Comparison of ENCODE assay signal across 21 cellular contexts in the genomic region with DNA sequence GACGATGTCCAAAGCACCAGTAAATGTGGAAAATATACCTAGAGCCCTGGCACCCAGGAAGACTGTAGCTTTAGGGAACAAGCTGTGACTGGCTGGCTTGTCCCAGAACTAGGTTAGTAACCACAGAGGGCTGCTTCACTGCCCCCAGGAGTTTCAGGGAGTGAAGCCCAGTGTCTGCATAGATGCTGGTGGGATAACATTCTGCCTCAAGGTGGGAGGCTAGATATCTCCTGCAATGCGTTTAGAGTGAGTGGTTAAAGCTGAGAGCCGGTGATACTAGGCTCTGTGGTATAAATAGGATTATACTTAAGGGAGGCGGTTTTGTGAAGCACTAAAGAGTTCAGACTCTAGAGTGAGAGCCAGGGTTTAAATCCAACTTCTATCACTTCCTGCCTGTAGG. TPM values are rescaled to one million over a fixed set of nuclear protein-coding genes. Genes with fewer than 3 reads are reported as not detected.
"Had no signal": no experiment of that assay in that cellular context is flagged by ENCODE, and none has a peak within 500 bp of the region (broad histone marks: within the 10 kb centered on the region; RNA-seq: fewer than 3 reads in every experiment).

No MANE protein-coding gene starts in this region.

- H3K4me3 ChIP-seq: cardiac muscle cell, dorsolateral prefrontal cortex, esophagus muscularis mucosa, lower lobe of right lung, mucosa of descending colon, thyroid gland had no signal

- H3K9me3 ChIP-seq: esophagus muscularis mucosa, lower lobe of right lung, mucosa of descending colon, neutrophil, thyroid gland had no signal

- H3K79me2 ChIP-seq: parathyroid adenoma had no signal

- ATAC-seq: left cardiac atrium; lower lobe of right lung; mucosa of descending colon; naive thymus-derived CD4-positive, alpha-beta T cell; stimulated activated naive B cell treated with anti-CD40 and anti-IgM and Interleukin-4, amounts not matched to agents 10 μg/mL and 1 μg/mL and 100 μg/mL, for 72 hours; T-cell had no signal

- H2AFZ ChIP-seq: parathyroid adenoma had no signal

- H3K27ac ChIP-seq: cardiac muscle cell, dorsolateral prefrontal cortex, esophagus muscularis mucosa, lower lobe of right lung, neutrophil, parathyroid adenoma, thyroid gland had no signal

- H3K27me3 ChIP-seq: cardiac muscle cell, esophagus muscularis mucosa, neutrophil, thyroid gland had no signal

- H3K36me3 ChIP-seq: cardiac muscle cell, esophagus muscularis mucosa, lower lobe of right lung, neutrophil, thyroid gland had no signal

- DNase-seq: activated CD4-positive, alpha-beta memory T cell treated with anti-CD3 and anti-CD28 coated beads, Interleukin-2, amount 10 ng/mL, durations not matched to agents 7 days and 5 days; activated CD4-positive, alpha-beta T cell treated with anti-CD3 and anti-CD28 coated beads for 4 hours; activated naive CD4-positive, alpha-beta T cell treated with anti-CD3 and anti-CD28 coated beads, Interleukin-2, amount 50 U/mL, for 16 hours; activated T-cell treated with anti-CD3 and anti-CD28 coated beads, Interleukin-2, amount 50 U/mL, for 24 hours; dorsolateral prefrontal cortex; immature natural killer cell; left cardiac atrium; lower lobe of right lung; mucosa of descending colon; naive thymus-derived CD4-positive, alpha-beta T cell; stimulated activated CD4-positive, alpha-beta T cell treated with anti-CD3 and anti-CD28 coated beads, Interleukin-15, amount 100 ng/mL, for 24 hours; stimulated activated CD4-positive, alpha-beta T cell treated with anti-CD3 and anti-CD28 coated beads, Interleukin-4, amount 100 ng/mL, for 1 hour; stimulated activated naive B cell treated with anti-CD40 and anti-IgM and Interleukin-4, amounts not matched to agents 10 μg/mL and 1 μg/mL and 100 μg/mL, for 72 hours; T-cell; T-helper 9 cell had no signal

- H3K9ac ChIP-seq: parathyroid adenoma had no signal

- H3K4me1 ChIP-seq: parathyroid adenoma had no signal

RNA-seq across cellular contexts. Expression of a gene that starts 11.7 kb away (rescaled TPM):
- total RNA-seq: activated CD4-positive, alpha-beta memory T cell treated with anti-CD3 and anti-CD28 coated beads, Interleukin-2, amount 10 ng/mL, durations not matched to agents 7 days and 5 days; fibroblast of villous mesenchyme had no signal
- polyA plus RNA-seq: cardiac muscle cell had no signal
